ENCODE assay signal across 8 cellular contexts in genomic region chr12:56688846-56689113, GRCh38. TPM values are rescaled to one million over a fixed set of nuclear protein-coding genes. Genes with fewer than 3 reads are reported as not detected.
DNase-seq lines count a peak whose midpoint lies in the region; ATAC-seq lines count a peak whose summit lies in the region.

No MANE protein-coding gene starts in this region.

- H3K9me3 ChIP-seq in iPS-18c (ENCODE audit: control insufficient read depth, insufficient read depth, low read length) = no peaks in the 10 kb centered on the region

- peak overlapping the region; percentile 96 for H3K27ac Mint-ChIP-seq in activated T-helper 17 cell treated with anti-CD3 and anti-CD28 coated beads, Interleukin-2, amount 50 U/mL, for 72 hours

- H3K27ac ChIP-seq in substantia nigra (ENCODE audit: low read depth, low read length, poor library complexity, severe bottlenecking) = peak overlapping the region; percentile 100

- ATAC-seq in activated T-helper 17 cell treated with anti-CD3 and anti-CD28 coated beads, Interleukin-2, amount 50 U/mL, for 72 hours (replicated peaks) = no peak
- ATAC-seq in left lobe of liver = no peak

- peak overlapping the region; percentile 81 for H3K4me3 ChIP-seq in iPS-18c (ENCODE audit: insufficient read depth, low read depth, low read length)

- no peaks in the 10 kb centered on the region for H3K27me3 Mint-ChIP-seq in activated T-helper 17 cell treated with anti-CD3 and anti-CD28 coated beads, Interleukin-2, amount 50 U/mL, for 72 hours

- peaks cover 53% of the 10 kb centered on the region for H3K36me3 Mint-ChIP-seq in activated T-helper 17 cell treated with anti-CD3 and anti-CD28 coated beads, Interleukin-2, amount 50 U/mL, for 72 hours (ENCODE audit: low read depth)

- peak; percentile 55 for DNase-seq in NCI-H2227 treated with DMSO at 0.1 percent for 48 hours (lab: John Stamatoyannopoulos, UW)
- no peak for DNase-seq in NCI-H2227 (lab: John Stamatoyannopoulos, UW; ENCODE audit: unreplicated experiment)
- peak in 4 of 49 donors; percentile 33 to 56 (median 42) for DNase-seq in substantia nigra (lab: John Stamatoyannopoulos, UW)
- DNase-seq in hepatic stellate cell (ENCODE audit: low spot score) = no peak
- no peak for DNase-seq in left lobe of liver (ENCODE audit: low spot score)
- DNase-seq in stimulated activated CD4-positive, alpha-beta T cell treated with anti-CD3 and anti-CD28 coated beads, Interleukin-4, amount 100 ng/mL, for 4 hours = no peak

- H3K9me3 Mint-ChIP-seq in activated T-helper 17 cell treated with anti-CD3 and anti-CD28 coated beads, Interleukin-2, amount 50 U/mL, for 72 hours = no peaks in the 10 kb centered on the region

- H3K4me1 Mint-ChIP-seq in activated T-helper 17 cell treated with anti-CD3 and anti-CD28 coated beads, Interleukin-2, amount 50 U/mL, for 72 hours = peaks cover 8% of the 10 kb centered on the region

- peak overlapping the region; percentile 95 for H3K4me3 Mint-ChIP-seq in activated T-helper 17 cell treated with anti-CD3 and anti-CD28 coated beads, Interleukin-2, amount 50 U/mL, for 72 hours

RNA-seq across cellular contexts. Expression of gene PTGES3, which starts 0.7 kb away (rescaled TPM):
- 100 to 1,000 TPM; 278 to 391 TPM for total RNA-seq in activated T-helper 17 cell treated with anti-CD3 and anti-CD28 coated beads, Interleukin-2, amount 50 U/mL, for 72 hours
- 72.1 TPM for total RNA-seq in left lobe of liver

RNA-seq across cellular contexts. Expression of gene NACA, which starts 36.3 kb away (rescaled TPM):
- total RNA-seq in activated T-helper 17 cell treated with anti-CD3 and anti-CD28 coated beads, Interleukin-2, amount 50 U/mL, for 72 hours = 1,000 to 10,000 TPM in 1 of 2 donors, 100 to 1,000 TPM in 1; 869 to 1,019 TPM
- total RNA-seq in left lobe of liver = 223 TPM

RNA-seq across cellular contexts. Expression of gene ATP5F1B, which starts 43.0 kb away (rescaled TPM):
- 100 to 1,000 TPM; 489 to 941 TPM for total RNA-seq in activated T-helper 17 cell treated with anti-CD3 and anti-CD28 coated beads, Interleukin-2, amount 50 U/mL, for 72 hours
- total RNA-seq in left lobe of liver = 344 TPM

RNA-seq across cellular contexts. Expression of gene BAZ2A, which starts 58.7 kb away (rescaled TPM):
- 100 to 1,000 TPM in 1 of 2 donors, 10 to 100 TPM in 1; 97.8 to 166 TPM for total RNA-seq in activated T-helper 17 cell treated with anti-CD3 and anti-CD28 coated beads, Interleukin-2, amount 50 U/mL, for 72 hours
- total RNA-seq in left lobe of liver = 32.2 TPM
